19 cellular contexts compared by ENCODE assay signal in genomic region chr20:49644980-49645565, GRCh38.
"Had no signal": no experiment of that assay in that cellular context is flagged by ENCODE, and none has a peak within 500 bp of the region (broad histone marks: within the 10 kb centered on the region; RNA-seq: fewer than 3 reads in every experiment).

No MANE protein-coding gene starts in this region.

- H3K27ac Mint-ChIP-seq: dendritic cell treated with granulocyte-macrophage colony-stimulating factor and Interleukin-4, amounts not matched to agents 40 ng/mL and 50 ng/mL, for 4 days; endodermal cell; stimulated activated naive CD8-positive, alpha-beta T cell treated with anti-CD3 and anti-CD28 coated beads, Interleukin-15, amount 100 ng/mL, for 72 hours had no signal

- DNase-seq: colonic mucosa; effector CD8-positive, alpha-beta T cell; endodermal cell; hypothalamus; immature natural killer cell; left ventricle myocardium superior; lower lobe of right lung; naive thymus-derived CD8-positive, alpha-beta T cell; psoas muscle; right cardiac atrium; spleen; stimulated activated naive CD4-positive, alpha-beta T cell; stimulated activated naive CD8-positive, alpha-beta T cell treated with anti-CD3 and anti-CD28 coated beads, Interleukin-15, amount 100 ng/mL, for 72 hours; transverse colon had no signal

- H3K27me3 Mint-ChIP-seq: dendritic cell treated with granulocyte-macrophage colony-stimulating factor and Interleukin-4, amounts not matched to agents 40 ng/mL and 50 ng/mL, for 4 days; naive thymus-derived CD8-positive, alpha-beta T cell; stimulated activated naive CD8-positive, alpha-beta T cell treated with anti-CD3 and anti-CD28 coated beads, Interleukin-15, amount 100 ng/mL, for 72 hours had no signal

- H3K27me3 ChIP-seq: colonic mucosa, spleen, suprapubic skin, transverse colon, vagina had no signal

- H3K27ac ChIP-seq: colonic mucosa, epithelial cell of prostate, lower lobe of right lung, psoas muscle, skin epidermis, spleen, suprapubic skin, transverse colon, vagina had no signal

- H3K4me3 ChIP-seq: colonic mucosa, lower lobe of right lung, psoas muscle, skin epidermis, spleen, suprapubic skin, transverse colon, vagina had no signal

- H3K9me3 Mint-ChIP-seq: dendritic cell treated with granulocyte-macrophage colony-stimulating factor and Interleukin-4, amounts not matched to agents 40 ng/mL and 50 ng/mL, for 4 days; endodermal cell; immature natural killer cell; naive thymus-derived CD8-positive, alpha-beta T cell; stimulated activated naive CD8-positive, alpha-beta T cell treated with anti-CD3 and anti-CD28 coated beads, Interleukin-15, amount 100 ng/mL, for 72 hours had no signal

- H3K9me3 ChIP-seq: colonic mucosa, lower lobe of right lung, psoas muscle, spleen, suprapubic skin, transverse colon, vagina had no signal

- H3K4me1 ChIP-seq: suprapubic skin had no signal

- H3K4me1 Mint-ChIP-seq: stimulated activated naive CD8-positive, alpha-beta T cell treated with anti-CD3 and anti-CD28 coated beads, Interleukin-15, amount 100 ng/mL, for 72 hours had no signal

- H3K4me3 Mint-ChIP-seq: dendritic cell treated with granulocyte-macrophage colony-stimulating factor and Interleukin-4, amounts not matched to agents 40 ng/mL and 50 ng/mL, for 4 days; endodermal cell; immature natural killer cell; naive thymus-derived CD8-positive, alpha-beta T cell; stimulated activated naive CD8-positive, alpha-beta T cell treated with anti-CD3 and anti-CD28 coated beads, Interleukin-15, amount 100 ng/mL, for 72 hours had no signal
